ENCODE assay signal across 8 cellular contexts in genomic region chr22:35601743-35602633, GRCh38. TPM values are rescaled to one million over a fixed set of nuclear protein-coding genes. Genes with fewer than 3 reads are reported as not detected.
DNase-seq lines count a peak whose midpoint lies in the region; ATAC-seq and TF ChIP-seq lines count a peak whose summit lies in the region.

No MANE protein-coding gene starts in this region.

- peaks cover 13% of the 10 kb centered on the region for H3K4me1 Mint-ChIP-seq in activated T-cell treated with anti-CD3 and anti-CD28 coated beads, Interleukin-2, amount 50 U/mL, for 72 hours (ENCODE audit: low read depth)
- peaks cover 16% of the 10 kb centered on the region for H3K4me1 Mint-ChIP-seq in activated T-cell treated with anti-CD3 and anti-CD28 coated beads, Interleukin-2, amount 50 U/mL, for 24 hours (ENCODE audit: low read depth)

- H3K27ac Mint-ChIP-seq in activated T-cell treated with anti-CD3 and anti-CD28 coated beads, Interleukin-2, amount 50 U/mL, for 72 hours, result no peak overlapping the region
- H3K27ac Mint-ChIP-seq in activated T-cell treated with anti-CD3 and anti-CD28 coated beads, Interleukin-2, amount 50 U/mL, for 24 hours, result no peak overlapping the region

- DNase-seq in activated T-cell treated with anti-CD3 and anti-CD28 coated beads, Interleukin-2, amount 50 U/mL, for 72 hours, result peak in 1 of 2 donors; percentile 12
- no peak for DNase-seq in activated T-cell treated with anti-CD3 and anti-CD28 coated beads, Interleukin-2, amount 50 U/mL, for 24 hours
- DNase-seq in RPMI7951 (ENCODE audit: low read depth), result peak; percentile 88
- DNase-seq in fibroblast of the aortic adventitia (ENCODE audit: low read depth), result peak; percentile 59
- peak; percentile 65 for DNase-seq in stromal cell of bone marrow (ENCODE audit: low read depth)
- no peak for DNase-seq in NCI-H748 (lab: John Stamatoyannopoulos, UW; ENCODE audit: unreplicated experiment)
- DNase-seq in NCI-H1436 (lab: John Stamatoyannopoulos, UW), result no peak

- no peaks in the 10 kb centered on the region for H3K9me3 Mint-ChIP-seq in activated T-cell treated with anti-CD3 and anti-CD28 coated beads, Interleukin-2, amount 50 U/mL, for 72 hours
- H3K9me3 Mint-ChIP-seq in activated T-cell treated with anti-CD3 and anti-CD28 coated beads, Interleukin-2, amount 50 U/mL, for 24 hours, result no peaks in the 10 kb centered on the region

- no peak for TF ChIP-seq CTCF in fibroblast of the aortic adventitia (IDR thresholded peaks at IDR 0.05; ENCODE audit: insufficient read depth, low read length)

- peaks cover 9% of the 10 kb centered on the region for H3K27me3 Mint-ChIP-seq in activated T-cell treated with anti-CD3 and anti-CD28 coated beads, Interleukin-2, amount 50 U/mL, for 72 hours (ENCODE audit: low read depth)
- H3K27me3 Mint-ChIP-seq in activated T-cell treated with anti-CD3 and anti-CD28 coated beads, Interleukin-2, amount 50 U/mL, for 24 hours, result peaks cover 10% of the 10 kb centered on the region

- peak; percentile 41 for ATAC-seq in activated T-cell treated with anti-CD3 and anti-CD28 coated beads, Interleukin-2, amount 50 U/mL, for 72 hours (replicated peaks in 1 of 2)
- no peak for ATAC-seq in HG03432 (IDR thresholded peaks at IDR 0.05; ENCODE audit: unreplicated experiment)

- no peak overlapping the region for H3K4me3 Mint-ChIP-seq in activated T-cell treated with anti-CD3 and anti-CD28 coated beads, Interleukin-2, amount 50 U/mL, for 72 hours
- H3K4me3 Mint-ChIP-seq in activated T-cell treated with anti-CD3 and anti-CD28 coated beads, Interleukin-2, amount 50 U/mL, for 24 hours, result no peak overlapping the region

- H3K36me3 Mint-ChIP-seq in activated T-cell treated with anti-CD3 and anti-CD28 coated beads, Interleukin-2, amount 50 U/mL, for 72 hours (ENCODE audit: insufficient read depth in 2 of 2), result no peaks in the 10 kb centered on the region
- no peaks in the 10 kb centered on the region for H3K36me3 Mint-ChIP-seq in activated T-cell treated with anti-CD3 and anti-CD28 coated beads, Interleukin-2, amount 50 U/mL, for 24 hours (ENCODE audit: low read depth)

- no peak overlapping the region for H3K4me3 ChIP-seq in fibroblast of the aortic adventitia (ENCODE audit: low read depth, low read length)

RNA-seq across cellular contexts. Expression of gene MB, which starts 15.1 kb away (rescaled TPM):
- total RNA-seq in activated T-cell treated with anti-CD3 and anti-CD28 coated beads, Interleukin-2, amount 50 U/mL, for 72 hours, result under 1 TPM; 0.24 to 0.69 TPM
- total RNA-seq in RPMI7951 (2014; rRNA removed; shearing (Covaris generic)), result 1.3 and 2.3 TPM in 2 replicates
- not detected in 2 replicates for total RNA-seq in fibroblast of the aortic adventitia (ENCODE audit: low replicate concordance)

RNA-seq across cellular contexts. Expression of gene APOL6, which starts 46.3 kb away (rescaled TPM):
- total RNA-seq in activated T-cell treated with anti-CD3 and anti-CD28 coated beads, Interleukin-2, amount 50 U/mL, for 72 hours, result 10 to 100 TPM; 42.0 to 56.0 TPM
- 16.2 and 17.8 TPM in 2 replicates for total RNA-seq in RPMI7951 (2014; rRNA removed; shearing (Covaris generic))
- total RNA-seq in fibroblast of the aortic adventitia (ENCODE audit: low replicate concordance), result 29.4 and 33.1 TPM in 2 replicates

Comparison
In these comparisons a context has a peak if more than half of its experiments do, and no peak if none do; other contexts are left out.
1. DNase-seq: peak in RPMI7951 (single experiment), fibroblast of the aortic adventitia (single experiment) and stromal cell of bone marrow (single experiment); none in activated T-cell treated with anti-CD3 and anti-CD28 coated beads, Interleukin-2, amount 50 U/mL, for 24 hours (single experiment), NCI-H748 (single experiment) and NCI-H1436 (single experiment).